1 cellular context compared by ENCODE assay signal in genomic region chr3:32685604-32686185, GRCh38.
A peak's percentile ranks its signal among the peaks of the same experiment; 100 is the strongest.
TF ChIP-seq lines count a peak whose summit lies in the region.

No MANE protein-coding gene starts in this region.

TF ChIP-seq in K562, 482 proteins besides CTCF, POLR2A, EP300 and RAD21 (continued from another document):
- TF ChIP-seq ZNF133 (CRISPR knock-in tag; IDR thresholded peaks at IDR 0.05) (0 out of 2 replicates have a peak, but pooled peaks have one; percentile 16), ZNF764 (CRISPR knock-in tag; IDR thresholded peaks at IDR 0.05; ENCODE audit: low read depth) (0 out of 2 replicates have a peak, but pooled peaks have one; percentile 38), MYC (IDR thresholded peaks at IDR 0.05; ENCODE audit: low read depth, low read length) (peak; percentile 8; the same call in 1 of the 2 replicates), MYC (CRISPR knock-in tag; IDR thresholded peaks at IDR 0.05; ENCODE audit: borderline replicate concordance, low read depth) (no peak), GATAD2B (IDR thresholded peaks at IDR 0.05; ENCODE audit: borderline replicate concordance) (peak; percentile 51; the same call in 1 of the 2 replicates), U2AF1 (optimal IDR thresholded peaks at IDR 0.05; ENCODE audit: low read depth, low read length) (no peak), ZNF586 (CRISPR knock-in tag; conservative IDR thresholded peaks at IDR 0.05) (0 out of 2 replicates have a peak, but pooled peaks have one; percentile 7), ZFX (CRISPR knock-in tag; IDR thresholded peaks at IDR 0.05) (peak; percentile 14; the same call in 1 of the 2 replicates), ILF3 (IDR thresholded peaks at IDR 0.05; ENCODE audit: borderline replicate concordance) (no peak), TEAD1 (CRISPR knock-in tag; IDR thresholded peaks at IDR 0.05) (0 out of 4 replicates have a peak, but pooled peaks of 1 of the 2 experiments have one; percentile 33), ZNF75A (CRISPR knock-in tag; IDR thresholded peaks at IDR 0.05) (peak; percentile 55; the same call in 1 of the 2 replicates), ZNF121 (CRISPR knock-in tag; conservative IDR thresholded peaks at IDR 0.05) (peak; percentile 73), COPS2 (conservative IDR thresholded peaks at IDR 0.05) (no peak), SRSF3 (IDR thresholded peaks at IDR 0.05; ENCODE audit: insufficient read depth, low read length) (0 out of 2 replicates have a peak, but pooled peaks have one; percentile 41)
- TF ChIP-seq, protein P1, sequence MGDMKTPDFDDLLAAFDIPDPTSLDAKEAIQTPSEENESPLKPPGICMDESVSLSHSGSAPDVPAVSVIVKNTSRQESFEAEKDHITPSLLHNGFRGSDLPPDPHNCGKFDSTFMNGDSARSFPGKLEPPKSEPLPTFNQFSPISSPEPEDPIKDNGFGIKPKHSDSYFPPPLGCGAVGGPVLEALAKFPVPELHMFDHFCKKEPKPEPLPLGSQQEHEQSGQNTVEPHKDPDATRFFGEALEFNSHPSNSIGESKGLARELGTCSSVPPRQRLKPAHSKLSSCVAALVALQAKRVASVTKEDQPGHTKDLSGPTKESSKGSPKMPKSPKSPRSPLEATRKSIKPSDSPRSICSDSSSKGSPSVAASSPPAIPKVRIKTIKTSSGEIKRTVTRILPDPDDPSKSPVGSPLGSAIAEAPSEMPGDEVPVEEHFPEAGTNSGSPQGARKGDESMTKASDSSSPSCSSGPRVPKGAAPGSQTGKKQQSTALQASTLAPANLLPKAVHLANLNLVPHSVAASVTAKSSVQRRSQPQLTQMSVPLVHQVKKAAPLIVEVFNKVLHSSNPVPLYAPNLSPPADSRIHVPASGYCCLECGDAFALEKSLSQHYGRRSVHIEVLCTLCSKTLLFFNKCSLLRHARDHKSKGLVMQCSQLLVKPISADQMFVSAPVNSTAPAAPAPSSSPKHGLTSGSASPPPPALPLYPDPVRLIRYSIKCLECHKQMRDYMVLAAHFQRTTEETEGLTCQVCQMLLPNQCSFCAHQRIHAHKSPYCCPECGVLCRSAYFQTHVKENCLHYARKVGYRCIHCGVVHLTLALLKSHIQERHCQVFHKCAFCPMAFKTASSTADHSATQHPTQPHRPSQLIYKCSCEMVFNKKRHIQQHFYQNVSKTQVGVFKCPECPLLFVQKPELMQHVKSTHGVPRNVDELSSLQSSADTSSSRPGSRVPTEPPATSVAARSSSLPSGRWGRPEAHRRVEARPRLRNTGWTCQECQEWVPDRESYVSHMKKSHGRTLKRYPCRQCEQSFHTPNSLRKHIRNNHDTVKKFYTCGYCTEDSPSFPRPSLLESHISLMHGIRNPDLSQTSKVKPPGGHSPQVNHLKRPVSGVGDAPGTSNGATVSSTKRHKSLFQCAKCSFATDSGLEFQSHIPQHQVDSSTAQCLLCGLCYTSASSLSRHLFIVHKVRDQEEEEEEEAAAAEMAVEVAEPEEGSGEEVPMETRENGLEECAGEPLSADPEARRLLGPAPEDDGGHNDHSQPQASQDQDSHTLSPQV (IDR thresholded peaks at IDR 0.05): no peak
- TF ChIP-seq, protein P2, sequence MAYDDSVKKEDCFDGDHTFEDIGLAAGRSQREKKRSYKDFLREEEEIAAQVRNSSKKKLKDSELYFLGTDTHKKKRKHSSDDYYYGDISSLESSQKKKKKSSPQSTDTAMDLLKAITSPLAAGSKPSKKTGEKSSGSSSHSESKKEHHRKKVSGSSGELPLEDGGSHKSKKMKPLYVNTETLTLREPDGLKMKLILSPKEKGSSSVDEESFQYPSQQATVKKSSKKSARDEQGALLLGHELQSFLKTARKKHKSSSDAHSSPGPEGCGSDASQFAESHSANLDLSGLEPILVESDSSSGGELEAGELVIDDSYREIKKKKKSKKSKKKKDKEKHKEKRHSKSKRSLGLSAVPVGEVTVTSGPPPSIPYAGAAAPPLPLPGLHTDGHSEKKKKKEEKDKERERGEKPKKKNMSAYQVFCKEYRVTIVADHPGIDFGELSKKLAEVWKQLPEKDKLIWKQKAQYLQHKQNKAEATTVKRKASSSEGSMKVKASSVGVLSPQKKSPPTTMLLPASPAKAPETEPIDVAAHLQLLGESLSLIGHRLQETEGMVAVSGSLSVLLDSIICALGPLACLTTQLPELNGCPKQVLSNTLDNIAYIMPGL (CRISPR knock-in tag; IDR thresholded peaks at IDR 0.05): no peak
TF ChIP-seq in K562: peak in this region for 11.
